8 cellular contexts compared by ENCODE assay signal in the genomic region with DNA sequence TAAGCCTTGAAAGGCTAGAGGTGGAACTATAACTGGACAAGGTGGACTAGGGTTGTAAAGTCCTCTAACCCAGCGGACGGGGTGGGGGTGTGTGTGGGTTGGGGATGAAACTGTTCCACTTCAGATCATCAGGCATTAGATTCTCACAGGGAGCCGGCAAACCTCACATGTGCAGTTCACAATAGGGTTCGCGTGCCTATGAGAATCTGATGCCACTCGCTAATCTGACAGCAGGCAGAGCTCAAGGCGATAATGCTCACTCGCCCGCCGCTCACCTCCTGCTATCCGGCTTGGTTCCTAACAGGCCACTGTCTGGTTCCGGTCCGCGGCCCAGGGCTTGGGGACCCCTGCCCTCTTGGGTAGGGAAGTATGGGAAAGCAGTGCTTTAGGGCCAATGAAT. TPM values are rescaled to one million over a fixed set of nuclear protein-coding genes. Genes with fewer than 3 reads are reported as not detected.
A peak's percentile ranks its signal among the peaks of the same experiment; 100 is the strongest.
DNase-seq lines count a peak whose midpoint lies in the region; ATAC-seq and TF ChIP-seq lines count a peak whose summit lies in the region.

No MANE protein-coding gene starts in this region.

- no peak for ATAC-seq in HG02870 (IDR thresholded peaks at IDR 0.05; ENCODE audit: unreplicated experiment)

- TF ChIP-seq POLR2A in uterus (IDR thresholded peaks at IDR 0.05), result no peak

- no peak for TF ChIP-seq CTCF in uterus (IDR thresholded peaks at IDR 0.05)

- peak overlapping the region; percentile 93 for H3K9ac ChIP-seq in mucosa of stomach (ENCODE audit: low read length)

- H3K27ac ChIP-seq in SJSA1, result peak overlapping the region; percentile 84; the same call in 1 of the 2 replicates
- H3K27ac ChIP-seq in uterus, result peak overlapping the region; percentile 87 to 90

- H3K4me3 ChIP-seq in SJSA1, result peak overlapping the region; percentile 82
- H3K4me3 ChIP-seq in mucosa of stomach (ENCODE audit: low read length), result peak overlapping the region; percentile 98
- H3K4me3 ChIP-seq in uterus, result peak overlapping the region; percentile 82 to 99

- H3K4me1 ChIP-seq in SJSA1 (replicated peaks), result peaks cover 17% of the 10 kb centered on the region
- H3K4me1 ChIP-seq in mucosa of stomach (ENCODE audit: control insufficient read depth, insufficient read depth, low read length), result peaks cover 22% of the 10 kb centered on the region
- H3K4me1 ChIP-seq in uterus, result peaks cover 5 to 10% of the 10 kb centered on the region in 2 donors

- H3K36me3 ChIP-seq in SJSA1 (peaks cover 60% of the 10 kb centered on the region), mucosa of stomach (ENCODE audit: control insufficient read depth, insufficient read depth, low read length) (no peaks in the 10 kb centered on the region), uterus (no peaks in the 10 kb centered on the region)

- intact Hi-C loops in uterus (cut with DNase I; ENCODE audit: low total_unique reads), result no loop called here

- H3K27me3 ChIP-seq in SJSA1 (replicated peaks), result no peaks in the 10 kb centered on the region
- H3K27me3 ChIP-seq in mucosa of stomach (ENCODE audit: control insufficient read depth, insufficient read depth, low read length), result no peaks in the 10 kb centered on the region
- no peaks in the 10 kb centered on the region for H3K27me3 ChIP-seq in uterus

- H3K9me3 ChIP-seq in SJSA1 (replicated peaks), result no peaks in the 10 kb centered on the region
- no peaks in the 10 kb centered on the region for H3K9me3 ChIP-seq in mucosa of stomach (ENCODE audit: control insufficient read depth, low read length)
- H3K9me3 ChIP-seq in uterus, result no peaks in the 10 kb centered on the region

- peak; percentile 5 for DNase-seq in NK-92 treated with Interleukin-12 subunit alpha and Interleukin-12 subunit beta, amount 100 ng/mL, for 24 hours (lab: John Stamatoyannopoulos, UW)
- DNase-seq in NK-92 (lab: John Stamatoyannopoulos, UW; ENCODE audit: unreplicated experiment), result no peak
- DNase-seq in SJSA1 (ENCODE audit: low read depth in 1 of 2, low spot score in 2 of 2), result peak in 1 of 2 experiments; percentile 38
- DNase-seq in cerebellum (ENCODE audit: low spot score), result peak; percentile 8
- no peak for DNase-seq in uterus
- no peak for DNase-seq in DMS79 treated with DMSO at 0.1 percent for 48 hours (lab: John Stamatoyannopoulos, UW)

RNA-seq across cellular contexts. Expression of a gene that starts 1.0 kb away (rescaled TPM):
- 41.8 and 48.2 TPM in 2 replicates for total RNA-seq in SJSA1 (2014; rRNA removed; shearing (Covaris generic))
- total RNA-seq in cerebellum (17.8 TPM), uterus (10 to 100 TPM in 3 of 4 donors, 1 to 10 TPM in 1; 2.4 to 44.8 (median 16.7) TPM)

RNA-seq across cellular contexts. Expression of a gene that starts 42.6 kb away (rescaled TPM):
- total RNA-seq in SJSA1 (2014; rRNA removed; shearing (Covaris generic)), result 54.4 and 57.4 TPM in 2 replicates
- total RNA-seq in cerebellum (24.5 TPM), uterus (10 to 100 TPM; 12.3 to 28.7 (median 24.2) TPM)

Comparison
In these comparisons a context has a peak if more than half of its experiments do, and no peak if none do; other contexts are left out.
1. DNase-seq: peak in NK-92 treated with Interleukin-12 subunit alpha and Interleukin-12 subunit beta, amount 100 ng/mL, for 24 hours (single experiment) and cerebellum (single experiment); none in NK-92 (single experiment), uterus (0 of 2) and DMS79 treated with DMSO at 0.1 percent for 48 hours (single experiment).
2. Peak in every context shown above with its lines, with median percentiles within 50 percentile points of each other: H3K4me3 ChIP-seq.